22 cellular contexts compared by ENCODE assay signal in genomic region chr20:62056975-62057374, GRCh38.
"Had no signal": no experiment of that assay in that cellular context is flagged by ENCODE, and none has a peak within 500 bp of the region (broad histone marks: within the 10 kb centered on the region; RNA-seq: fewer than 3 reads in every experiment).

No MANE protein-coding gene starts in this region.

- H3K4me3 Mint-ChIP-seq: activated naive CD4-positive, alpha-beta T cell treated with anti-CD3 and anti-CD28 coated beads, Interleukin-2, amount 50 U/mL, for 24 hours; activated naive CD8-positive, alpha-beta T cell treated with anti-CD3 and anti-CD28 coated beads, Interleukin-2, amount 50 U/mL, for 24 hours; activated T-cell treated with anti-CD3 and anti-CD28 coated beads, Interleukin-2, amount 50 U/mL, for 4 hours; dendritic cell treated with granulocyte-macrophage colony-stimulating factor and Interleukin-4, amounts not matched to agents 40 ng/mL and 50 ng/mL, for 4 days; immature natural killer cell had no signal

- ATAC-seq: activated naive CD8-positive, alpha-beta T cell treated with anti-CD3 and anti-CD28 coated beads, Interleukin-2, amount 50 U/mL, for 24 hours; activated T-cell treated with anti-CD3 and anti-CD28 coated beads, Interleukin-2, amount 50 U/mL, for 4 hours; foreskin keratinocyte; heart left ventricle; naive thymus-derived CD4-positive, alpha-beta T cell; right cardiac atrium; stimulated activated naive CD8-positive, alpha-beta T cell treated with anti-CD3 and anti-CD28 coated beads, Interleukin-15, Interleukin-2, amounts not matched to agents 100 U/mL and 50 U/mL, for 24 hours had no signal

- H3K27me3 Mint-ChIP-seq: activated naive CD4-positive, alpha-beta T cell treated with anti-CD3 and anti-CD28 coated beads, Interleukin-2, amount 50 U/mL, for 24 hours; activated naive CD8-positive, alpha-beta T cell treated with anti-CD3 and anti-CD28 coated beads, Interleukin-2, amount 50 U/mL, for 24 hours; dendritic cell treated with granulocyte-macrophage colony-stimulating factor and Interleukin-4, amounts not matched to agents 40 ng/mL and 50 ng/mL, for 4 days; naive thymus-derived CD4-positive, alpha-beta T cell had no signal

- H3K9me3 ChIP-seq: esophagus muscularis mucosa, heart left ventricle, upper lobe of left lung had no signal

- H3K4me3 ChIP-seq: esophagus muscularis mucosa, heart left ventricle, upper lobe of left lung had no signal

- H3K9me3 Mint-ChIP-seq: activated naive CD4-positive, alpha-beta T cell treated with anti-CD3 and anti-CD28 coated beads, Interleukin-2, amount 50 U/mL, for 24 hours; activated naive CD8-positive, alpha-beta T cell treated with anti-CD3 and anti-CD28 coated beads, Interleukin-2, amount 50 U/mL, for 24 hours; activated T-cell treated with anti-CD3 and anti-CD28 coated beads, Interleukin-2, amount 50 U/mL, for 4 hours; activated T-helper 2 cell treated with anti-CD3 and anti-CD28 coated beads, Interferon-gamma antibody, Interleukin-2, Interleukin-4, amounts not matched to agents 10 μg/mL and 5 μg/mL and 100 μg/mL, durations not matched to agents 14 hours and 24 hours and 36 hours; dendritic cell treated with granulocyte-macrophage colony-stimulating factor and Interleukin-4, amounts not matched to agents 40 ng/mL and 50 ng/mL, for 4 days; immature natural killer cell; naive thymus-derived CD4-positive, alpha-beta T cell had no signal

- H3K27me3 ChIP-seq: esophagus muscularis mucosa, foreskin keratinocyte, heart left ventricle, upper lobe of left lung had no signal

- H3K27ac Mint-ChIP-seq: activated naive CD4-positive, alpha-beta T cell treated with anti-CD3 and anti-CD28 coated beads, Interleukin-2, amount 50 U/mL, for 24 hours; activated naive CD8-positive, alpha-beta T cell treated with anti-CD3 and anti-CD28 coated beads, Interleukin-2, amount 50 U/mL, for 24 hours; activated T-helper 2 cell treated with anti-CD3 and anti-CD28 coated beads, Interferon-gamma antibody, Interleukin-2, Interleukin-4, amounts not matched to agents 10 μg/mL and 5 μg/mL and 100 μg/mL, durations not matched to agents 14 hours and 24 hours and 36 hours; dendritic cell treated with granulocyte-macrophage colony-stimulating factor and Interleukin-4, amounts not matched to agents 40 ng/mL and 50 ng/mL, for 4 days had no signal

- H3K27ac ChIP-seq: esophagus muscularis mucosa, foreskin keratinocyte, heart left ventricle, upper lobe of left lung, VCaP had no signal

- H3K36me3 Mint-ChIP-seq: activated naive CD4-positive, alpha-beta T cell treated with anti-CD3 and anti-CD28 coated beads, Interleukin-2, amount 50 U/mL, for 24 hours; immature natural killer cell had no signal

- H3K4me1 ChIP-seq: foreskin keratinocyte had no signal

- DNase-seq: activated CD4-positive, alpha-beta T cell treated with anti-CD3 and anti-CD28 coated beads for 4 hours; activated CD4-positive, alpha-beta T cell treated with anti-CD3 and anti-CD28 coated beads, Interleukin-2, amount 50 U/mL, for 48 hours; activated naive CD8-positive, alpha-beta T cell treated with anti-CD3 and anti-CD28 coated beads, Interleukin-2, amount 50 U/mL, for 24 hours; activated T-cell treated with anti-CD3 and anti-CD28 coated beads, Interleukin-2, amount 50 U/mL, for 4 hours; amygdala; central memory CD4-positive, alpha-beta T cell; foreskin keratinocyte; heart left ventricle; hypothalamus; immature natural killer cell; kidney; midbrain; naive thymus-derived CD4-positive, alpha-beta T cell; right cardiac atrium; stimulated activated CD4-positive, alpha-beta T cell treated with anti-CD3 and anti-CD28 coated beads, Interleukin-2, amount 100 ng/mL, for 48 hours; stimulated activated naive CD8-positive, alpha-beta T cell treated with anti-CD3 and anti-CD28 coated beads, Interleukin-15, Interleukin-2, amounts not matched to agents 100 U/mL and 50 U/mL, for 24 hours; upper lobe of left lung had no signal
